ENCODE assay signal across 34 cellular contexts in genomic region chr1:80915491-80915890, GRCh38.
"Had no signal": no experiment of that assay in that cellular context is flagged by ENCODE, and none has a peak within 500 bp of the region (broad histone marks: within the 10 kb centered on the region; RNA-seq: fewer than 3 reads in every experiment).

No MANE protein-coding gene starts in this region.

- H3K4me3 ChIP-seq: adrenal gland, body of pancreas, esophagus muscularis mucosa, gastroesophageal sphincter, heart right ventricle had no signal

- H3K9me3 Mint-ChIP-seq: activated CD4-positive, alpha-beta T cell treated with anti-CD3 and anti-CD28 coated beads, Interleukin-2, amount 10 ng/mL, durations not matched to agents 24 days and 14 days; activated naive CD4-positive, alpha-beta T cell treated with anti-CD3 and anti-CD28 coated beads for 36 hours; activated naive CD4-positive, alpha-beta T cell treated with anti-CD3 and anti-CD28 coated beads, Interleukin-2, amount 50 U/mL, for 24 hours had no signal

- ATAC-seq: activated CD4-positive, alpha-beta T cell treated with anti-CD3 and anti-CD28 coated beads for 36 hours; activated CD8-positive, alpha-beta memory T cell treated with anti-CD3 and anti-CD28 coated beads, Interleukin-2, amount 10 ng/mL, durations not matched to agents 7 days and 5 days; activated CD8-positive, alpha-beta T cell treated with anti-CD3 and anti-CD28 coated beads, Interleukin-2, amount 10 ng/mL, durations not matched to agents 7 days and 5 days; activated naive CD8-positive, alpha-beta T cell treated with anti-CD3 and anti-CD28 coated beads, Interleukin-2, amount 50 U/mL, for 24 hours; body of pancreas; effector memory CD8-positive, alpha-beta T cell; foreskin keratinocyte; gastroesophageal sphincter; heart right ventricle; T-helper 17 cell had no signal

- H3K4me1 Mint-ChIP-seq: activated CD4-positive, alpha-beta T cell treated with anti-CD3 and anti-CD28 coated beads for 36 hours; activated CD4-positive, alpha-beta T cell treated with anti-CD3 and anti-CD28 coated beads, Interleukin-2, amount 10 ng/mL, durations not matched to agents 24 days and 14 days; activated CD8-positive, alpha-beta memory T cell treated with anti-CD3 and anti-CD28 coated beads, Interleukin-2, amount 10 ng/mL, durations not matched to agents 7 days and 5 days; activated naive CD4-positive, alpha-beta T cell treated with anti-CD3 and anti-CD28 coated beads, Interleukin-2, amount 50 U/mL, for 24 hours; activated naive CD8-positive, alpha-beta T cell treated with anti-CD3 and anti-CD28 coated beads for 36 hours; activated naive CD8-positive, alpha-beta T cell treated with anti-CD3 and anti-CD28 coated beads, Interleukin-2, amount 50 U/mL, for 24 hours; T-helper 17 cell had no signal

- H3K36me3 Mint-ChIP-seq: activated CD4-positive, alpha-beta memory T cell treated with anti-CD3 and anti-CD28 coated beads for 36 hours; activated CD8-positive, alpha-beta memory T cell treated with anti-CD3 and anti-CD28 coated beads, Interleukin-2, amount 10 ng/mL, durations not matched to agents 7 days and 5 days; activated naive CD4-positive, alpha-beta T cell treated with anti-CD3 and anti-CD28 coated beads, Interleukin-2, amount 50 U/mL, for 24 hours; activated naive CD8-positive, alpha-beta T cell treated with anti-CD3 and anti-CD28 coated beads for 36 hours had no signal

- H3K4me3 Mint-ChIP-seq: activated CD4-positive, alpha-beta memory T cell treated with anti-CD3 and anti-CD28 coated beads for 36 hours; activated CD4-positive, alpha-beta T cell treated with anti-CD3 and anti-CD28 coated beads for 36 hours; activated CD4-positive, alpha-beta T cell treated with anti-CD3 and anti-CD28 coated beads, Interleukin-2, amount 10 ng/mL, durations not matched to agents 24 days and 14 days; activated CD8-positive, alpha-beta memory T cell treated with anti-CD3 and anti-CD28 coated beads, Interleukin-2, amount 10 ng/mL, durations not matched to agents 7 days and 5 days; activated CD8-positive, alpha-beta T cell treated with anti-CD3 and anti-CD28 coated beads, Interleukin-2, amount 10 ng/mL, durations not matched to agents 7 days and 5 days; activated naive CD4-positive, alpha-beta T cell treated with anti-CD3 and anti-CD28 coated beads for 36 hours; activated naive CD4-positive, alpha-beta T cell treated with anti-CD3 and anti-CD28 coated beads, Interleukin-2, amount 50 U/mL, for 24 hours; activated naive CD8-positive, alpha-beta T cell treated with anti-CD3 and anti-CD28 coated beads for 36 hours; activated naive CD8-positive, alpha-beta T cell treated with anti-CD3 and anti-CD28 coated beads, Interleukin-2, amount 50 U/mL, for 24 hours; activated T-helper 1 cell treated with anti-CD3 and anti-CD28 coated beads, Interleukin-12 subunit alpha, Interleukin-12 subunit beta, Interleukin-2, Interleukin-4 antibody, amounts not matched to agents 30 ng/mL and 10 ng/mL and 1 ng/mL, durations not matched to agents 14 hours and 24 hours and 36 hours; effector memory CD8-positive, alpha-beta T cell; T-helper 17 cell; T-helper 2 cell treated with Interferon-gamma antibody and Interleukin-4, amounts not matched to agents 5 μg/mL and 100 μg/mL, for 36 hours had no signal

- H3K4me1 ChIP-seq: body of pancreas, foreskin keratinocyte, heart right ventricle had no signal

- H3K27me3 ChIP-seq: adrenal gland, body of pancreas, esophagus muscularis mucosa, foreskin keratinocyte, gastroesophageal sphincter, heart right ventricle had no signal

- DNase-seq: activated CD4-positive, alpha-beta memory T cell treated with anti-CD3 and anti-CD28 coated beads for 36 hours; activated CD4-positive, alpha-beta T cell treated with anti-CD3 and anti-CD28 coated beads for 36 hours; activated CD4-positive, alpha-beta T cell treated with anti-CD3 and anti-CD28 coated beads, Interleukin-2, amount 10 ng/mL, durations not matched to agents 24 days and 14 days; activated CD4-positive, CD25-positive, alpha-beta regulatory T cell; activated CD4-positive, CD25-positive, alpha-beta regulatory T cell treated with anti-CD3 and anti-CD28 coated beads, Interleukin-2, amount 50 U/mL, for 72 hours; activated CD8-positive, alpha-beta memory T cell treated with anti-CD3 and anti-CD28 coated beads, Interleukin-2, amount 10 ng/mL, durations not matched to agents 7 days and 5 days; activated CD8-positive, alpha-beta memory T cell treated with anti-CD3 and anti-CD28 coated beads, Interleukin-2, amount 50 U/mL, for 4 hours; activated CD8-positive, alpha-beta T cell treated with anti-CD3 and anti-CD28 coated beads, Interleukin-2, amount 10 ng/mL, durations not matched to agents 7 days and 5 days; activated effector memory CD4-positive, alpha-beta T cell treated with anti-CD3 and anti-CD28 coated beads, Interleukin-2, amount 50 U/mL, for 16 hours; activated naive CD4-positive, alpha-beta T cell treated with anti-CD3 and anti-CD28 coated beads for 36 hours; activated naive CD8-positive, alpha-beta T cell treated with anti-CD3 and anti-CD28 coated beads for 36 hours; activated naive CD8-positive, alpha-beta T cell treated with anti-CD3 and anti-CD28 coated beads, Interleukin-2, amount 50 U/mL, for 24 hours; activated T-cell treated with anti-CD3 and anti-CD28 coated beads, Interleukin-2, amount 50 U/mL, for 1 hour; activated T-cell treated with anti-CD3 and anti-CD28 coated beads, Interleukin-2, amount 50 U/mL, for 48 hours; adrenal gland; amygdala; aorta; body of pancreas; caudate nucleus; cortex of kidney; dermis blood vessel endothelial cell; effector CD4-positive, alpha-beta T cell; effector memory CD8-positive, alpha-beta T cell; erythroblast; foreskin keratinocyte; heart right ventricle; T-helper 17 cell; T1000 had no signal

- H3K27ac Mint-ChIP-seq: activated CD4-positive, alpha-beta memory T cell treated with anti-CD3 and anti-CD28 coated beads for 36 hours; activated CD4-positive, alpha-beta T cell treated with anti-CD3 and anti-CD28 coated beads for 36 hours; activated CD4-positive, alpha-beta T cell treated with anti-CD3 and anti-CD28 coated beads, Interleukin-2, amount 10 ng/mL, durations not matched to agents 24 days and 14 days; activated CD8-positive, alpha-beta memory T cell treated with anti-CD3 and anti-CD28 coated beads, Interleukin-2, amount 10 ng/mL, durations not matched to agents 7 days and 5 days; activated CD8-positive, alpha-beta T cell treated with anti-CD3 and anti-CD28 coated beads, Interleukin-2, amount 10 ng/mL, durations not matched to agents 7 days and 5 days; activated naive CD4-positive, alpha-beta T cell treated with anti-CD3 and anti-CD28 coated beads for 36 hours; activated naive CD4-positive, alpha-beta T cell treated with anti-CD3 and anti-CD28 coated beads, Interleukin-2, amount 50 U/mL, for 24 hours; activated naive CD8-positive, alpha-beta T cell treated with anti-CD3 and anti-CD28 coated beads for 36 hours; activated naive CD8-positive, alpha-beta T cell treated with anti-CD3 and anti-CD28 coated beads, Interleukin-2, amount 50 U/mL, for 24 hours; activated T-helper 1 cell treated with anti-CD3 and anti-CD28 coated beads, Interleukin-12 subunit alpha, Interleukin-12 subunit beta, Interleukin-2, Interleukin-4 antibody, amounts not matched to agents 30 ng/mL and 10 ng/mL and 1 ng/mL, durations not matched to agents 14 hours and 24 hours and 36 hours; activated T-helper 2 cell treated with anti-CD3 and anti-CD28 coated beads, Interferon-gamma antibody, Interleukin-2, Interleukin-4, amounts not matched to agents 10 μg/mL and 5 μg/mL and 100 μg/mL, durations not matched to agents 14 hours and 24 hours and 36 hours; effector memory CD8-positive, alpha-beta T cell; T-helper 17 cell; T-helper 2 cell treated with Interferon-gamma antibody and Interleukin-4, amounts not matched to agents 5 μg/mL and 100 μg/mL, for 36 hours had no signal

- H3K9me3 ChIP-seq: adrenal gland, body of pancreas, esophagus muscularis mucosa, gastroesophageal sphincter, heart right ventricle had no signal

- H3K27me3 Mint-ChIP-seq: activated CD4-positive, alpha-beta memory T cell treated with anti-CD3 and anti-CD28 coated beads for 36 hours; activated CD4-positive, alpha-beta T cell treated with anti-CD3 and anti-CD28 coated beads for 36 hours; activated CD4-positive, alpha-beta T cell treated with anti-CD3 and anti-CD28 coated beads, Interleukin-2, amount 10 ng/mL, durations not matched to agents 24 days and 14 days; activated CD8-positive, alpha-beta memory T cell treated with anti-CD3 and anti-CD28 coated beads, Interleukin-2, amount 10 ng/mL, durations not matched to agents 7 days and 5 days; activated naive CD4-positive, alpha-beta T cell treated with anti-CD3 and anti-CD28 coated beads, Interleukin-2, amount 50 U/mL, for 24 hours; activated naive CD8-positive, alpha-beta T cell treated with anti-CD3 and anti-CD28 coated beads for 36 hours; activated naive CD8-positive, alpha-beta T cell treated with anti-CD3 and anti-CD28 coated beads, Interleukin-2, amount 50 U/mL, for 24 hours; effector memory CD8-positive, alpha-beta T cell; T-helper 17 cell had no signal

- H3K27ac ChIP-seq: adrenal gland, body of pancreas, esophagus muscularis mucosa, foreskin keratinocyte, gastroesophageal sphincter, heart right ventricle had no signal

- H3K36me3 ChIP-seq: adrenal gland, esophagus muscularis mucosa, gastroesophageal sphincter, heart right ventricle had no signal
